Comparison of ENCODE assay signal across 8 cellular contexts in the genomic region with DNA sequence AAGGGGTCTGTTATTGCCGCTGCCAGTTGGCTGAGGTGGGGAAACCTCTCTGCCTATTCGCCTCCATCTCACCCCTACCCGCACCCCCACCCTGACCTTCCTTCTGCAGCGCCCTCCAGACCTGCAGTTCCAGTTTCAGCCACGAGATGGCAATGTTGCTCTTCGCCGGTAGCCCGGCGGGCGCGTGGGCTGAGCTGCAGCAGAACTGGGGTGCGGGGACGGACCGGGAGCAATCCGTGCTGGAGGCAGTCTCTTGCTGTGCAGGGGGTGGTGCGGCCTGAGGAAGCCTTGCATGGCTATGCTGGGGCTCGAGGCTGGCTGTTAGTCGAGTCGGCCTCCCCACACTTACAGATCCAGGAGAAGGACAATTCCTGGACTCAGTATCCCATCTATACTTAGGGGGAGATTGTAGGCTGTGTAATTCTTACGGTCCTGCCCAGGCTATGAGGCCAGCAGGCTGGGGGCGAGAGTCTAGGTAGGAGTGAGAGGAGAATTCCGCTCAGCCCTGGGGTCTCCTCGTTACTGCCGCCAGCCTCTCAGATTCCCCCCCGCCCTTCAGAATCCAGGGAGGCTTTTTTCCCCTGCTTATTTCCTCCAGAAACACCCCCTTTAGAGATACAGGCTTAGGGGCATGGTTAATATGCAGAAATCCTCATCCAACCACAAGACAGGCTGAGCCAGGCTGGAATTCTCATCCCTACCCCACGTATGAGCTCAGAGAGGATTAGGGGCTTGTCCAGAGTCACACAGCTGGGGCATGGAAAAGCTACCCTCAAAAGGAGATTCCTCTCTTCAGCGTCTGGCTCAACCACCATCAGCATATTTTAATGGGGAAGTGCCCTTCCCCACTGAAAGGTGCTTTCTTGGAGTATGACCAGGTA. TPM values are rescaled to one million over a fixed set of nuclear protein-coding genes. Genes with fewer than 3 reads are reported as not detected.
A peak's percentile ranks its signal among the peaks of the same experiment; 100 is the strongest.
DNase-seq lines count a peak whose midpoint lies in the region; ATAC-seq and TF ChIP-seq lines count a peak whose summit lies in the region.

No MANE protein-coding gene starts in this region.

- intact Hi-C loops in stomach (cut with DNase I; ENCODE audit: low total_unique reads), result loop anchor here (10.0 kb wide), 1 partner anchor 1691 kb away; no protein-coding TSS in a partner anchor

- no peak overlapping the region for H3K27ac ChIP-seq in HL-60 (replicated peaks)
- no peak overlapping the region for H3K27ac ChIP-seq in OCI-LY3 (ENCODE audit: low read length)
- no peak overlapping the region for H3K27ac ChIP-seq in stomach

- no peaks in the 10 kb centered on the region for H3K9me3 Mint-ChIP-seq in neural crest cell

- no peak for TF ChIP-seq EP300 in stomach (IDR thresholded peaks at IDR 0.05)

- H3K27me3 Mint-ChIP-seq in neural crest cell (ENCODE audit: low read depth), result peaks cover 72% of the 10 kb centered on the region

- peak overlapping the region; percentile 75 for H3K4me3 Mint-ChIP-seq in neural crest cell

- 4 to 8% (median 4%) methylated on average over 22 to 27 of the region's 27 CpGs for WGBS in stomach, 5 donors

- H3K4me1 ChIP-seq in OCI-LY3 (ENCODE audit: low read length) (peaks cover 17% of the 10 kb centered on the region), stomach (peaks cover 30 to 48% (median 43%) of the 10 kb centered on the region in 4 donors)

- H3K4me3 ChIP-seq in HL-60 (replicated peaks; ENCODE audit: insufficient read depth, low read length) (no peak overlapping the region), OCI-LY3 (ENCODE audit: low read length) (peak overlapping the region; percentile 73), fibroblast of mammary gland (ENCODE audit: control insufficient read depth, low read depth, low read length) (no peak overlapping the region), stomach (peak overlapping the region in 1 of 4 donors; percentile 14)

- ATAC-seq in GM19452 (IDR thresholded peaks at IDR 0.05; ENCODE audit: unreplicated experiment), result peak; percentile 71

- H3K9me3 ChIP-seq in OCI-LY3 (ENCODE audit: insufficient read depth, low read length), result no peaks in the 10 kb centered on the region
- no peaks in the 10 kb centered on the region for H3K9me3 ChIP-seq in stomach

- DNase-seq in COLO829 (ENCODE audit: low spot score) (peak; percentile 66), HL-60 (ENCODE audit: low read depth in 1 of 2, low spot score in 1 of 2) (peak; percentile 45 to 68), fibroblast of mammary gland (ENCODE audit: low read depth) (peak; percentile 62), neural crest cell (ENCODE audit: low read depth, low spot score) (peak; percentile 95), stomach (peak; percentile 83)
- DNase-seq in activated T-cell treated with anti-CD3 and anti-CD28 coated beads, Interleukin-2, amount 50 U/mL, for 1 hour, result peak; percentile 79

- TF ChIP-seq POLR2A in stomach (IDR thresholded peaks at IDR 0.05), result no peak

- H3K36me3 Mint-ChIP-seq in neural crest cell (ENCODE audit: low read depth), result no peaks in the 10 kb centered on the region

- H4K20me1 ChIP-seq in OCI-LY3 (ENCODE audit: insufficient read depth, low read length), result no peaks in the 10 kb centered on the region

- TF ChIP-seq CTCF in HL-60 (IDR thresholded peaks at IDR 0.05; ENCODE audit: insufficient read depth, low read length) (peak; percentile 92), OCI-LY3 (IDR thresholded peaks at IDR 0.05; ENCODE audit: low read depth, low read length) (peak; percentile 97), fibroblast of mammary gland (conservative IDR thresholded peaks at IDR 0.05; ENCODE audit: control insufficient read depth, insufficient read depth, low read depth, low read length) (peak; percentile 98), neural crest cell (conservative IDR thresholded peaks at IDR 0.05) (peak; percentile 98), stomach (IDR thresholded peaks at IDR 0.05) (peak in 6 of 7 experiments; percentile 96 to 100 (median 98))

- H3K4me2 ChIP-seq in OCI-LY3 (ENCODE audit: low read length), result peak overlapping the region; percentile 99

- H3K4me1 Mint-ChIP-seq in neural crest cell, result peaks cover 24% of the 10 kb centered on the region

- H3K36me3 ChIP-seq in OCI-LY3 (replicated peaks; ENCODE audit: low read depth, low read length) (no peaks in the 10 kb centered on the region), stomach (no peaks in the 10 kb centered on the region)

- H3K27me3 ChIP-seq in HL-60 (ENCODE audit: insufficient read depth, poor library complexity, severe bottlenecking) (peaks cover 36% of the 10 kb centered on the region), OCI-LY3 (ENCODE audit: low read depth, low read length) (peaks cover 20% of the 10 kb centered on the region), stomach (peaks cover 0 to 84% (median 28%) of the 10 kb centered on the region in 3 donors)

- H3K27ac Mint-ChIP-seq in neural crest cell (ENCODE audit: unreplicated experiment), result no peak overlapping the region

- peak overlapping the region; percentile 80; the same call in 1 of the 2 replicates for H2AFZ ChIP-seq in OCI-LY3 (ENCODE audit: low read depth, low read length)

- peak overlapping the region; percentile 60 for H3K9ac ChIP-seq in OCI-LY3 (ENCODE audit: low read length)

- no peaks in the 10 kb centered on the region for H3K79me2 ChIP-seq in OCI-LY3 (ENCODE audit: low read length)

RNA-seq across cellular contexts. Expression of gene TMEM132B, which starts 2.8 kb away (rescaled TPM):
- 9.6 and 13.1 TPM in 2 replicates for total RNA-seq in neural crest cell
- 1 to 10 TPM in 2 of 5 donors, under 1 TPM in 2, not detected in 1; under 0.01 to 3.1 (median 0.95) TPM for total RNA-seq in stomach
- polyA plus RNA-seq in stomach, result under 1 TPM; 0.12 to 0.35 (median 0.15) TPM
